Comparison of ENCODE assay signal across 1 cellular context in the genomic region with DNA sequence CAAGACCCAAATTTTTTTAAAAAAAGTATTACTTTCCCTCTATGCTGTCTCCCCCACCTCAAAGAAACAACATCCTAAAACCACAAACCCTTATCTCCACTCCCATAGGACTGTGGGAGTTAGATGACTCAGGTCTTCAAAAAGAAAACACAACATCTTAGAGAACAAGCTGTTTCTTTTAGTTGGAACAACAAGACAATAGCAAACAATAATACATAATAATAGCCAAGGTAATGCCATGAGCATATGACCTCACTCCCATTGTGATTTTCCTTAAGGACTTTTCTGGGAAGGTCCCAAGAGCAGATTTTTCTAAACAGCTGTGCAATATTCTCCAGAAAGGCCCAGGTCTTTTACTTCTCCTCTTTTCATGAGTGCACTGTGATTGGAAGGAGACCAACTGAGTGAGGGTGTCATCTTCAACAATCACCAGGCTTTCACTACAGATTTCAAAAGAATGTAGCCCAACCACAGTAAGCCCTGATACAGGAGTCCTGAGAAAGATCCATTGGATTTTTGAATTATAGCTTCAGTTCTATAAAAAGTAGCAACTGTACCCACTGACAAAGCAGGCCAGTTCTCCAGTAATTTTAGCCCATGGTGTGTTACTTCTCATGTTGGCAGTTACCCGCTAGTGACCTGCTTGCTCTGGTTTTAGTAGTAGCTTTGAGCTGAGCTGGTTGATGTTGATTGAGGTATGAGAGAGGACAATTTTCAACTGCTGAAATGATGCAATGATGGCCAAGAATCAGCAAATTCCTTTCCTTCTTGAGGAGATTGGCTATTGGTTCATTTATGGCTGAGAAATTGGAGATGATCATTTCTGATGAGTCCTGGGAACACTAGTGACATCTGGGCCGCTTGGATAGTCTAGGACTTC.
A peak's percentile ranks its signal among the peaks of the same experiment; 100 is the strongest.
TF ChIP-seq lines count a peak whose summit lies in the region.

No MANE protein-coding gene starts in this region.

TF ChIP-seq in K562, 482 proteins besides CTCF, POLR2A, EP300 and RAD21 (continued from another document and continues in another):
- TF ChIP-seq, protein P1, sequence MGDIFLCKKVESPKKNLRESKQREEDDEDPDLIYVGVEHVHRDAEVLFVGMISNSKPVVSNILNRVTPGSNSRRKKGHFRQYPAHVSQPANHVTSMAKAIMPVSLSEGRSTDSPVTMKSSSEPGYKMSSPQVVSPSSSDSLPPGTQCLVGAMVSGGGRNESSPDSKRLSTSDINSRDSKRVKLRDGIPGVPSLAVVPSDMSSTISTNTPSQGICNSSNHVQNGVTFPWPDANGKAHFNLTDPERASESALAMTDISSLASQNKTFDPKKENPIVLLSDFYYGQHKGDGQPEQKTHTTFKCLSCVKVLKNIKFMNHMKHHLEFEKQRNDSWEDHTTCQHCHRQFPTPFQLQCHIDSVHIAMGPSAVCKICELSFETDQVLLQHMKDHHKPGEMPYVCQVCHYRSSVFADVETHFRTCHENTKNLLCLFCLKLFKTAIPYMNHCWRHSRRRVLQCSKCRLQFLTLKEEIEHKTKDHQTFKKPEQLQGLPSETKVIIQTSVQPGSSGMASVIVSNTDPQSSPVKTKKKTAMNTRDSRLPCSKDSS (IDR thresholded peaks at IDR 0.05; ENCODE audit: low read depth, partially characterized antibody): no peak
- TF ChIP-seq MAFF (IDR thresholded peaks at IDR 0.05; ENCODE audit: low read length) (peak; percentile 81), PML (IDR thresholded peaks at IDR 0.05; ENCODE audit: low read length) (peak; percentile 76; the same call in 1 of the 2 replicates), MCM3 (IDR thresholded peaks at IDR 0.05) (no peak), STAT5A (IDR thresholded peaks at IDR 0.05; ENCODE audit: borderline replicate concordance, low read length) (peak; percentile 76), EGR1 (conservative IDR thresholded peaks at IDR 0.05) (peak; percentile 77), POLR2AphosphoS5 (IDR thresholded peaks at IDR 0.05; ENCODE audit: control insufficient read depth, insufficient read depth, low read depth, low read length) (peak; percentile 54; the same call in 1 of the 2 replicates), FOXJ3 (CRISPR knock-in tag; IDR thresholded peaks at IDR 0.05) (no peak), ZNF696 (CRISPR knock-in tag; conservative IDR thresholded peaks at IDR 0.05) (no peak), ELF4 (CRISPR knock-in tag; IDR thresholded peaks at IDR 0.05) (0 out of 2 replicates have a peak, but pooled peaks have one; percentile 39), DACH1 (IDR thresholded peaks at IDR 0.05; ENCODE audit: partially characterized antibody) (no peak), KHSRP (IDR thresholded peaks at IDR 0.05) (no peak), IFI16 (CRISPR knock-in tag; IDR thresholded peaks at IDR 0.05) (no peak), NUFIP1 (IDR thresholded peaks at IDR 0.05; ENCODE audit: partially characterized antibody) (no peak), HDAC2 (IDR thresholded peaks at IDR 0.05) (peak; percentile 40; the same call in 1 of the 2 replicates), POLR2H (tag; IDR thresholded peaks at IDR 0.05; ENCODE audit: low read depth) (peak; percentile 43; the same call in 1 of the 2 replicates), ZFP36 (IDR thresholded peaks at IDR 0.05; ENCODE audit: low read depth, low read length, partially characterized antibody) (no peak), ZNF354B (CRISPR knock-in tag; IDR thresholded peaks at IDR 0.05) (no peak), POLR2AphosphoS2 (IDR thresholded peaks at IDR 0.05; ENCODE audit: low read length) (no peak), PPARD (CRISPR knock-in tag; IDR thresholded peaks at IDR 0.05) (no peak)
- TF ChIP-seq, protein P2, sequence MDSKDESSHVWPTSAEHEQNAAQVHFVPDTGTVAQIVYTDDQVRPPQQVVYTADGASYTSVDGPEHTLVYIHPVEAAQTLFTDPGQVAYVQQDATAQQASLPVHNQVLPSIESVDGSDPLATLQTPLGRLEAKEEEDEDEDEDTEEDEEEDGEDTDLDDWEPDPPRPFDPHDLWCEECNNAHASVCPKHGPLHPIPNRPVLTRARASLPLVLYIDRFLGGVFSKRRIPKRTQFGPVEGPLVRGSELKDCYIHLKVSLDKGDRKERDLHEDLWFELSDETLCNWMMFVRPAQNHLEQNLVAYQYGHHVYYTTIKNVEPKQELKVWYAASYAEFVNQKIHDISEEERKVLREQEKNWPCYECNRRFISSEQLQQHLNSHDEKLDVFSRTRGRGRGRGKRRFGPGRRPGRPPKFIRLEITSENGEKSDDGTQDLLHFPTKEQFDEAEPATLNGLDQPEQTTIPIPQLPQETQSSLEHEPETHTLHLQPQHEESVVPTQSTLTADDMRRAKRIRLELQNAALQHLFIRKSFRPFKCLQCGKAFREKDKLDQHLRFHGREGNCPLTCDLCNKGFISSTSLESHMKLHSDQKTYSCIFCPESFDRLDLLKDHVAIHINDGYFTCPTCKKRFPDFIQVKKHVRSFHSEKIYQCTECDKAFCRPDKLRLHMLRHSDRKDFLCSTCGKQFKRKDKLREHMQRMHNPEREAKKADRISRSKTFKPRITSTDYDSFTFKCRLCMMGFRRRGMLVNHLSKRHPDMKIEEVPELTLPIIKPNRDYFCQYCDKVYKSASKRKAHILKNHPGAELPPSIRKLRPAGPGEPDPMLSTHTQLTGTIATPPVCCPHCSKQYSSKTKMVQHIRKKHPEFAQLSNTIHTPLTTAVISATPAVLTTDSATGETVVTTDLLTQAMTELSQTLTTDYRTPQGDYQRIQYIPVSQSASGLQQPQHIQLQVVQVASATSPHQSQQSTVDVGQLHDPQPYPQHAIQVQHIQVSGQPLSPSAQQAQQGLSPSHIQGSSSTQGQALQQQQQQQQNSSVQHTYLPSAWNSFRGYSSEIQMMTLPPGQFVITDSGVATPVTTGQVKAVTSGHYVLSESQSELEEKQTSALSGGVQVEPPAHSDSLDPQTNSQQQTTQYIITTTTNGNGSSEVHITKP (IDR thresholded peaks at IDR 0.05; ENCODE audit: partially characterized antibody): no peak
- TF ChIP-seq, protein P3, sequence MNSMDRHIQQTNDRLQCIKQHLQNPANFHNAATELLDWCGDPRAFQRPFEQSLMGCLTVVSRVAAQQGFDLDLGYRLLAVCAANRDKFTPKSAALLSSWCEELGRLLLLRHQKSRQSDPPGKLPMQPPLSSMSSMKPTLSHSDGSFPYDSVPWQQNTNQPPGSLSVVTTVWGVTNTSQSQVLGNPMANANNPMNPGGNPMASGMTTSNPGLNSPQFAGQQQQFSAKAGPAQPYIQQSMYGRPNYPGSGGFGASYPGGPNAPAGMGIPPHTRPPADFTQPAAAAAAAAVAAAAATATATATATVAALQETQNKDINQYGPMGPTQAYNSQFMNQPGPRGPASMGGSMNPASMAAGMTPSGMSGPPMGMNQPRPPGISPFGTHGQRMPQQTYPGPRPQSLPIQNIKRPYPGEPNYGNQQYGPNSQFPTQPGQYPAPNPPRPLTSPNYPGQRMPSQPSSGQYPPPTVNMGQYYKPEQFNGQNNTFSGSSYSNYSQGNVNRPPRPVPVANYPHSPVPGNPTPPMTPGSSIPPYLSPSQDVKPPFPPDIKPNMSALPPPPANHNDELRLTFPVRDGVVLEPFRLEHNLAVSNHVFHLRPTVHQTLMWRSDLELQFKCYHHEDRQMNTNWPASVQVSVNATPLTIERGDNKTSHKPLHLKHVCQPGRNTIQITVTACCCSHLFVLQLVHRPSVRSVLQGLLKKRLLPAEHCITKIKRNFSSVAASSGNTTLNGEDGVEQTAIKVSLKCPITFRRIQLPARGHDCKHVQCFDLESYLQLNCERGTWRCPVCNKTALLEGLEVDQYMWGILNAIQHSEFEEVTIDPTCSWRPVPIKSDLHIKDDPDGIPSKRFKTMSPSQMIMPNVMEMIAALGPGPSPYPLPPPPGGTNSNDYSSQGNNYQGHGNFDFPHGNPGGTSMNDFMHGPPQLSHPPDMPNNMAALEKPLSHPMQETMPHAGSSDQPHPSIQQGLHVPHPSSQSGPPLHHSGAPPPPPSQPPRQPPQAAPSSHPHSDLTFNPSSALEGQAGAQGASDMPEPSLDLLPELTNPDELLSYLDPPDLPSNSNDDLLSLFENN (IDR thresholded peaks at IDR 0.05; ENCODE audit: low read depth in 2 of 2, low read length in 2 of 2): peak in 1 of 2 experiments; percentile 88; a peak in 2 of 4 replicates
- TF ChIP-seq, protein P4, sequence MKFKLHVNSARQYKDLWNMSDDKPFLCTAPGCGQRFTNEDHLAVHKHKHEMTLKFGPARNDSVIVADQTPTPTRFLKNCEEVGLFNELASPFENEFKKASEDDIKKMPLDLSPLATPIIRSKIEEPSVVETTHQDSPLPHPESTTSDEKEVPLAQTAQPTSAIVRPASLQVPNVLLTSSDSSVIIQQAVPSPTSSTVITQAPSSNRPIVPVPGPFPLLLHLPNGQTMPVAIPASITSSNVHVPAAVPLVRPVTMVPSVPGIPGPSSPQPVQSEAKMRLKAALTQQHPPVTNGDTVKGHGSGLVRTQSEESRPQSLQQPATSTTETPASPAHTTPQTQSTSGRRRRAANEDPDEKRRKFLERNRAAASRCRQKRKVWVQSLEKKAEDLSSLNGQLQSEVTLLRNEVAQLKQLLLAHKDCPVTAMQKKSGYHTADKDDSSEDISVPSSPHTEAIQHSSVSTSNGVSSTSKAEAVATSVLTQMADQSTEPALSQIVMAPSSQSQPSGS (CRISPR knock-in tag; IDR thresholded peaks at IDR 0.05): no peak
- TF ChIP-seq, protein P5, sequence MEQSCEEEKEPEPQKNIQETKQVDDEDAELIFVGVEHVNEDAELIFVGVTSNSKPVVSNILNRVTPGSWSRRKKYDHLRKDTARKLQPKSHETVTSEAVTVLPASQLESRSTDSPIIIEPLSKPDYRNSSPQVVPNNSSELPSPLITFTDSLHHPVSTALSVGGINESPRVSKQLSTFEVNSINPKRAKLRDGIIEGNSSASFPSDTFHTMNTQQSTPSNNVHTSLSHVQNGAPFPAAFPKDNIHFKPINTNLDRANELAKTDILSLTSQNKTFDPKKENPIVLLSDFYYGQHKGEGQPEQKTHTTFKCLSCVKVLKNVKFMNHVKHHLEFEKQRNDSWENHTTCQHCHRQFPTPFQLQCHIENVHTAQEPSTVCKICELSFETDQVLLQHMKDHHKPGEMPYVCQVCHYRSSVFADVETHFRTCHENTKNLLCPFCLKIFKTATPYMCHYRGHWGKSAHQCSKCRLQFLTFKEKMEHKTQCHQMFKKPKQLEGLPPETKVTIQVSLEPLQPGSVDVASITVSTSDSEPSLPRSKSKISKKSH (CRISPR knock-in tag; IDR thresholded peaks at IDR 0.05): no peak
- TF ChIP-seq, protein P6, sequence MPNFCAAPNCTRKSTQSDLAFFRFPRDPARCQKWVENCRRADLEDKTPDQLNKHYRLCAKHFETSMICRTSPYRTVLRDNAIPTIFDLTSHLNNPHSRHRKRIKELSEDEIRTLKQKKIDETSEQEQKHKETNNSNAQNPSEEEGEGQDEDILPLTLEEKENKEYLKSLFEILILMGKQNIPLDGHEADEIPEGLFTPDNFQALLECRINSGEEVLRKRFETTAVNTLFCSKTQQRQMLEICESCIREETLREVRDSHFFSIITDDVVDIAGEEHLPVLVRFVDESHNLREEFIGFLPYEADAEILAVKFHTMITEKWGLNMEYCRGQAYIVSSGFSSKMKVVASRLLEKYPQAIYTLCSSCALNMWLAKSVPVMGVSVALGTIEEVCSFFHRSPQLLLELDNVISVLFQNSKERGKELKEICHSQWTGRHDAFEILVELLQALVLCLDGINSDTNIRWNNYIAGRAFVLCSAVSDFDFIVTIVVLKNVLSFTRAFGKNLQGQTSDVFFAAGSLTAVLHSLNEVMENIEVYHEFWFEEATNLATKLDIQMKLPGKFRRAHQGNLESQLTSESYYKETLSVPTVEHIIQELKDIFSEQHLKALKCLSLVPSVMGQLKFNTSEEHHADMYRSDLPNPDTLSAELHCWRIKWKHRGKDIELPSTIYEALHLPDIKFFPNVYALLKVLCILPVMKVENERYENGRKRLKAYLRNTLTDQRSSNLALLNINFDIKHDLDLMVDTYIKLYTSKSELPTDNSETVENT (CRISPR knock-in tag; IDR thresholded peaks at IDR 0.05): no peak
- TF ChIP-seq, protein P7, sequence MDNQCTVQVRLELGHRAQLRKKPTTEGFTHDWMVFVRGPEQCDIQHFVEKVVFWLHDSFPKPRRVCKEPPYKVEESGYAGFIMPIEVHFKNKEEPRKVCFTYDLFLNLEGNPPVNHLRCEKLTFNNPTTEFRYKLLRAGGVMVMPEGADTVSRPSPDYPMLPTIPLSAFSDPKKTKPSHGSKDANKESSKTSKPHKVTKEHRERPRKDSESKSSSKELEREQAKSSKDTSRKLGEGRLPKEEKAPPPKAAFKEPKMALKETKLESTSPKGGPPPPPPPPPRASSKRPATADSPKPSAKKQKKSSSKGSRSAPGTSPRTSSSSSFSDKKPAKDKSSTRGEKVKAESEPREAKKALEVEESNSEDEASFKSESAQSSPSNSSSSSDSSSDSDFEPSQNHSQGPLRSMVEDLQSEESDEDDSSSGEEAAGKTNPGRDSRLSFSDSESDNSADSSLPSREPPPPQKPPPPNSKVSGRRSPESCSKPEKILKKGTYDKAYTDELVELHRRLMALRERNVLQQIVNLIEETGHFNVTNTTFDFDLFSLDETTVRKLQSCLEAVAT (IDR thresholded peaks at IDR 0.05): peak in 1 of 2 experiments; percentile 97; a peak in 2 of 4 replicates
- TF ChIP-seq, protein P8, sequence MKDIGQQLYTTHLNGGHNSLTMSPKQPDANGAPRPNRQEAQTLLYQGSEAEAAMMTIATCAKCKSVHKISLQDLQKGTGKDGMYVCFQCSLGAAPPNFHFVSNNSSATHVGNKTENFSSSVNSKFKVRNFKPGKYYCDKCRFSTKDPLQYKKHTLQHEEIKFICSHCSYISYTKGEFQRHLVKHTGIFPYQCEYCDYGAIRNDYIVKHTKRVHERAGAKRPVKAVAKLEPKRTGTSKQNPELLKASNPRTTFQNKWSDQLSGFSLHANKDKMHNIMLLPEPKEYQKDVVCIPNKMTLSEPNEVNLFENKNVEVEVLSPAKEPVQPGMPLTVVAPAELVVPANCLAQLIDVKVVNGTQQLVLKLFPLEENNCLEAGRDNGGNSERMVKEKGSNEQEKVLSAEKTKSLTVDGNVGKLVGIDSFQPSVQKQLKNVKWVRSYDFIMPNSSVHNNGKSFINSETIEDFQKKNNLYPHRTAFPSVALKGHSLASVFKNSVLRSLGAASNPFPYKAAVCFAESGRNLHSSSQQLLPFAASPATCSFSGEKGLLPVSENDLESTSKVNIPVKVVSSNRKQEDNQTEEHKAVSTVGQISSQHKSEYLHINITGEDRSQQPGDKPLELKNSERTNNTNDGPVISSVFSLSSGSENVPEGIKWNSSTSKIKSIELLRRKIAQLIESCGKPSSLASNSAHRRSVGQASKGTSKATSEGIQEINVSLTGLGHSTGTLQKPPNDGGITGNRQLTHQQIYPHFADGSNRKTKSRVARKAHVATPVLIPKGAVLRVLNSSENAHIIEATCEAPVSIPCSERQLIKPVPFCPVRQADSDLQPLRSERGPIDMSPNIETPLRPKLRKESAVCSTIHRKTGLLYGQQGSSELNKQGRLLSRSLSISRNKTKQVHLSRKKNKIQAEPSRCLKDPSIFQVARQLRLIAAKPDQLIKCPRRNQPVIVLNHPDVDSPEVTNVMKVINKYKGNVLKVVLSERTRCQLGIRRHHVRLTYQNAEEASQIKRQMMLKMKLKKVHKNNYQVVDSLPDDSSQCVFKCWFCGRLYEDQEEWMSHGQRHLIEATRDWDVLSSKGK (CRISPR knock-in tag; IDR thresholded peaks at IDR 0.05): no peak
